11 cellular contexts compared by ENCODE assay signal in genomic region chr10:73894245-73894971, GRCh38. TPM values are rescaled to one million over a fixed set of nuclear protein-coding genes. Genes with fewer than 3 reads are reported as not detected.
DNase-seq lines count a peak whose midpoint lies in the region; ATAC-seq, FAIRE-seq and TF ChIP-seq lines count a peak whose summit lies in the region.
"Had no signal": no experiment of that assay in that cellular context is flagged by ENCODE, and none has a peak within 500 bp of the region (broad histone marks: within the 10 kb centered on the region; RNA-seq: fewer than 3 reads in every experiment).

No MANE protein-coding gene starts in this region.

- WGBS in tibial nerve, 2 donors = 77 to 82% methylated on average over 6 of the region's 6 CpGs

- CTCF ChIA-PET in HCT116 (lab: Charles Lee) = interaction anchor here (0.7 to 1.6 kb wide), 6 partner anchors 8 to 62 kb away, joined by 3 to 7 read pairs (median 3); no protein-coding TSS in a partner anchor
- CTCF ChIA-PET in activated CD8-positive, alpha-beta T cell treated with anti-CD3 and anti-CD28 coated beads, Interleukin-2, amount 10 ng/mL, durations not matched to agents 7 days and 5 days (lab: Charles Lee) = interaction anchor here (0.7 to 11.9 kb wide), 8 partner anchors 8 to 164 kb away, joined by 3 to 408 read pairs (median 4); no protein-coding TSS in a partner anchor

- TF ChIP-seq POLR2A in HCT116 (IDR thresholded peaks at IDR 0.05; ENCODE audit: borderline replicate concordance, extremely low read depth, insufficient read depth, insufficient read length) (no peak), GM12892 (IDR thresholded peaks at IDR 0.05; ENCODE audit: low read depth, low read length) (no peak), tibial nerve (IDR thresholded peaks at IDR 0.05) (no peak)

- H3K79me2 ChIP-seq in HCT116 (ENCODE audit: insufficient read depth, low read length) (no peaks in the 10 kb centered on the region), MM.1S (ENCODE audit: low read length) (no peaks in the 10 kb centered on the region)

- no peaks in the 10 kb centered on the region for H3K9me3 ChIP-seq in HCT116 (ENCODE audit: control insufficient read depth in 1 of 2, insufficient read depth in 1 of 2, low read depth in 1 of 2, low read length in 2 of 2)
- H3K9me3 ChIP-seq in tibial nerve = no peaks in the 10 kb centered on the region
- H3K9me3 ChIP-seq in MM.1S (replicated peaks; ENCODE audit: insufficient read depth, low read length) = no peaks in the 10 kb centered on the region
- H3K9me3 ChIP-seq: Peyer's patch had no signal

- H3K36me3 ChIP-seq in HCT116 (ENCODE audit: control insufficient read depth in 1 of 2, insufficient read depth in 2 of 2, low read length in 2 of 2) (no peaks in the 10 kb centered on the region), tibial nerve (no peaks in the 10 kb centered on the region), MM.1S (replicated peaks; ENCODE audit: insufficient read depth, low read length) (no peaks in the 10 kb centered on the region)
- H3K36me3 ChIP-seq: Peyer's patch had no signal

- H3K4me2 ChIP-seq in HCT116 (ENCODE audit: low read length) = peak overlapping the region; percentile 56
- H3K4me2 ChIP-seq in MM.1S (ENCODE audit: low read depth, low read length) = no peak overlapping the region
- H3K4me2 ChIP-seq: KMS-11 had no signal

- H3K4me3 ChIP-seq in AG10803 (ENCODE audit: low read length) = no peak overlapping the region
- H3K4me3 ChIP-seq in HCT116 (replicated peaks in 1 of 2; ENCODE audit: low read depth in 1 of 2, low read length in 2 of 2) = no peak overlapping the region
- no peak overlapping the region for H3K4me3 ChIP-seq in tibial nerve
- no peak overlapping the region for H3K4me3 ChIP-seq in MM.1S (ENCODE audit: low read length)
- H3K4me3 ChIP-seq: Peyer's patch had no signal

- no peak for TF ChIP-seq RAD21 in HCT116 (IDR thresholded peaks at IDR 0.05; ENCODE audit: low read depth)

- H3K9me3 Mint-ChIP-seq in activated CD8-positive, alpha-beta T cell treated with anti-CD3 and anti-CD28 coated beads, Interleukin-2, amount 10 ng/mL, durations not matched to agents 7 days and 5 days (ENCODE audit: insufficient read depth) = no peaks in the 10 kb centered on the region

- peaks cover 4% of the 10 kb centered on the region for H3K4me1 Mint-ChIP-seq in activated CD8-positive, alpha-beta T cell treated with anti-CD3 and anti-CD28 coated beads, Interleukin-2, amount 10 ng/mL, durations not matched to agents 7 days and 5 days (ENCODE audit: low read depth)

- no peak for TF ChIP-seq CTCF in AG10803 (conservative IDR thresholded peaks at IDR 0.05; ENCODE audit: low read length)
- no peak for TF ChIP-seq CTCF in HCT116 (IDR thresholded peaks at IDR 0.05 in 2 of 3, conservative IDR thresholded peaks at IDR 0.05 in 1 of 3; ENCODE audit: borderline replicate concordance in 1 of 3, insufficient read depth in 1 of 3, low read depth in 2 of 3, low read length in 2 of 3)
- no peak for TF ChIP-seq CTCF in tibial nerve (IDR thresholded peaks at IDR 0.05)
- TF ChIP-seq CTCF in MM.1S (IDR thresholded peaks at IDR 0.05; ENCODE audit: low read length) = no peak

- H3K27me3 ChIP-seq in HCT116 (ENCODE audit: insufficient read depth, low read length) = no peaks in the 10 kb centered on the region
- no peaks in the 10 kb centered on the region for H3K27me3 ChIP-seq in tibial nerve
- no peaks in the 10 kb centered on the region for H3K27me3 ChIP-seq in MM.1S (replicated peaks; ENCODE audit: insufficient read depth, low read length)
- H3K27me3 ChIP-seq: Peyer's patch had no signal

- peaks cover 12% of the 10 kb centered on the region for H3K27me3 Mint-ChIP-seq in activated CD8-positive, alpha-beta T cell treated with anti-CD3 and anti-CD28 coated beads, Interleukin-2, amount 10 ng/mL, durations not matched to agents 7 days and 5 days (ENCODE audit: low read depth)

- ATAC-seq in HCT116 = peak; percentile 44
- peak; percentile 39 for ATAC-seq in activated CD8-positive, alpha-beta T cell treated with anti-CD3 and anti-CD28 coated beads, Interleukin-2, amount 10 ng/mL, durations not matched to agents 7 days and 5 days
- ATAC-seq in GM21447 (IDR thresholded peaks at IDR 0.05; ENCODE audit: unreplicated experiment) = no peak

- H3K9ac ChIP-seq in HCT116 (ENCODE audit: low read length) (no peak overlapping the region), MM.1S (ENCODE audit: low read length) (no peak overlapping the region)
- H3K9ac ChIP-seq: KMS-11 had no signal

- H3K9me2 ChIP-seq in HCT116 (ENCODE audit: insufficient read depth) (no peaks in the 10 kb centered on the region), MM.1S (replicated peaks; ENCODE audit: insufficient read depth, low read length) (no peaks in the 10 kb centered on the region)

- intact Hi-C loops in HCT116 (cut with micrococcal nuclease) = no loop called here

- H3K36me3 Mint-ChIP-seq in activated CD8-positive, alpha-beta T cell treated with anti-CD3 and anti-CD28 coated beads, Interleukin-2, amount 10 ng/mL, durations not matched to agents 7 days and 5 days (ENCODE audit: low read depth) = no peaks in the 10 kb centered on the region

- TF ChIP-seq EP300 in tibial nerve (IDR thresholded peaks at IDR 0.05) = no peak

- H3K4me3 Mint-ChIP-seq in activated CD8-positive, alpha-beta T cell treated with anti-CD3 and anti-CD28 coated beads, Interleukin-2, amount 10 ng/mL, durations not matched to agents 7 days and 5 days = no peak overlapping the region

- H3K27ac ChIP-seq in HCT116 (ENCODE audit: low read depth, low read length) (peak overlapping the region; percentile 26; the same call in 1 of the 2 replicates), tibial nerve (no peak overlapping the region), MM.1S (ENCODE audit: low read length) (no peak overlapping the region)
- H3K27ac ChIP-seq: KMS-11, Peyer's patch had no signal

- POLR2A ChIA-PET in HCT116 (lab: Charles Lee) = interaction anchor here (0.9 to 9.5 kb wide), 6 partner anchors 8 to 71 kb away, joined by 3 to 98 read pairs (median 4); no protein-coding TSS in a partner anchor
- POLR2A ChIA-PET in activated CD8-positive, alpha-beta T cell treated with anti-CD3 and anti-CD28 coated beads, Interleukin-2, amount 10 ng/mL, durations not matched to agents 7 days and 5 days (lab: Charles Lee) = no interaction called here

- H2AFZ ChIP-seq in HCT116 (ENCODE audit: low read depth, low read length, poor library complexity, severe bottlenecking) (peak overlapping the region; percentile 15), MM.1S (ENCODE audit: low read length) (no peak overlapping the region)

- H3K27ac Mint-ChIP-seq in activated CD8-positive, alpha-beta T cell treated with anti-CD3 and anti-CD28 coated beads, Interleukin-2, amount 10 ng/mL, durations not matched to agents 7 days and 5 days = no peak overlapping the region

- FAIRE-seq in GM12892 (lab: Jason Lieb, UNC) = no peak
- FAIRE-seq: GM19239 had no signal

- RAD21 ChIA-PET in HCT116 (lab: Charles Lee; ENCODE audit: low non-redundant PET in 1 of 2, low total read pairs in 2 of 2, uncharacterized antibody in 2 of 2, unreplicated experiment in 2 of 2) = interaction anchor here (0.6 to 0.8 kb wide), 2 partner anchors 14 to 151 kb away, joined by 3 read pairs; no protein-coding TSS in a partner anchor

- no peaks in the 10 kb centered on the region for H3F3A ChIP-seq in MM.1S (ENCODE audit: insufficient read depth, low read length)

- H4K20me1 ChIP-seq in HCT116 (ENCODE audit: insufficient read depth) (no peaks in the 10 kb centered on the region), MM.1S (ENCODE audit: insufficient read depth, low read length) (no peaks in the 10 kb centered on the region)

- BruUV-seq in HCT116 (replicated peaks; lab: Mats Ljungman, UMichigan) = no TSS peak

- DNase-seq in AG10803 (ENCODE audit: low read depth) = peak; percentile 82
- no peak for DNase-seq in HCT116 (ENCODE audit: low read depth, low spot score)
- DNase-seq in activated CD8-positive, alpha-beta T cell treated with anti-CD3 and anti-CD28 coated beads, Interleukin-2, amount 10 ng/mL, durations not matched to agents 7 days and 5 days = peak; percentile 36
- DNase-seq in iris pigment epithelial cell (ENCODE audit: low read depth) = peak; percentile 97
- DNase-seq in GM12892 (ENCODE audit: insufficient read length) = no peak
- no peak for DNase-seq in tibial nerve (ENCODE audit: low spot score in 2 of 2)
- no peak for DNase-seq in MM.1S

- H3K4me1 ChIP-seq in HCT116 (ENCODE audit: control insufficient read depth in 1 of 2, insufficient read depth in 2 of 2, low read length in 2 of 2) (peaks cover 70 to 77% of the 10 kb centered on the region in 2 experiments), tibial nerve (peaks cover 0 to 24% (median 0%) of the 10 kb centered on the region in 4 donors), MM.1S (ENCODE audit: low read length) (no peaks in the 10 kb centered on the region)

TF ChIP-seq in HCT116, 20 proteins besides CTCF, POLR2A, EP300 and RAD21:
- peak; percentile 52; the same call in 1 of the 2 replicates for TF ChIP-seq POLR2AphosphoS5 (IDR thresholded peaks at IDR 0.05; ENCODE audit: low read depth, low read length)
- peak; percentile 33 for TF ChIP-seq YY1 (IDR thresholded peaks at IDR 0.05; ENCODE audit: extremely low read depth, insufficient replicate concordance, low read depth, low read length)
- TF ChIP-seq EGR1 (IDR thresholded peaks at IDR 0.05; ENCODE audit: low read depth) = no peak
- peak; percentile 39 for TF ChIP-seq TCF7L2 (IDR thresholded peaks at IDR 0.05; ENCODE audit: borderline replicate concordance, extremely low read depth, insufficient read depth, insufficient read length)

RNA-seq across cellular contexts. Expression of gene PLAU, which starts 16.5 kb away (rescaled TPM):
- total RNA-seq in HCT116 (2021; ENCODE audit: unreplicated experiment) = 60.3 TPM
- polyA plus RNA-seq in HCT116 (2012) = 103 and 107 TPM in 2 replicates
- total RNA-seq in activated CD8-positive, alpha-beta T cell treated with anti-CD3 and anti-CD28 coated beads, Interleukin-2, amount 10 ng/mL, durations not matched to agents 7 days and 5 days = 1 to 10 TPM; 1.1 to 1.6 TPM
- 4.9 TPM for polyA plus RNA-seq in GM12892 (2012; ENCODE audit: missing spikeins)
- 1 to 10 TPM; 2.5 to 7.8 (median 3.5) TPM for total RNA-seq in tibial nerve

RNA-seq across cellular contexts. Expression of gene CAMK2G, which starts 20.1 kb away (rescaled TPM):
- total RNA-seq in HCT116 (2021; ENCODE audit: unreplicated experiment) (28.3 TPM), tibial nerve (10 to 100 TPM; 26.4 to 43.5 (median 35.1) TPM)
- polyA plus RNA-seq in HCT116 (2012) = 23.4 and 24.6 TPM in 2 replicates
- 10 to 100 TPM; 43.2 to 48.4 TPM for total RNA-seq in activated CD8-positive, alpha-beta T cell treated with anti-CD3 and anti-CD28 coated beads, Interleukin-2, amount 10 ng/mL, durations not matched to agents 7 days and 5 days
- polyA plus RNA-seq in GM12892 (2012; ENCODE audit: missing spikeins) = 13.0 TPM

Comparison
In these comparisons a context has a peak if more than half of its experiments do, and no peak if none do; other contexts are left out.
1. DNase-seq: peak in AG10803 (single experiment), activated CD8-positive, alpha-beta T cell treated with anti-CD3 and anti-CD28 coated beads, Interleukin-2, amount 10 ng/mL, durations not matched to agents 7 days and 5 days (single experiment) and iris pigment epithelial cell (single experiment); none in HCT116 (single experiment), GM12892 (single experiment), tibial nerve (0 of 2) and MM.1S (single experiment).